In the genomic region with DNA sequence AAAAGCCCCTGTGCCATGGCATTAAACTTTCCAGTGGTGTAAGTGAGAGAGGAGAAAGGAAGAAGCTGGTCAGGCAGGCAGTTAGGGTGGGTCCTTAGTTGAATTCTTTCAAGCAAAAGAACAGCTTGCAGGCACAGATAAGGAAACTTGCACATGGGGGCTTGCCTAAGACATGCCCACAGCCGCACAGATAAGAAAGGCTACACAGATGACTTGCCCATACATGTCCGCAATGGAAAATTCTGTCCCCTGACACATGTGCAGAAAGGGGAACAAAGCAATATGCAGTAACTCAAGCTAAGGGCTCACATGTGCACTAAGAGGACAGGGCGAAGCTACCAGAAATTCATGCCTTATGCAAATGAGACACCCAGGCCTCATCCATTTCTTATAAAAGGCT, we compare ENCODE assay signal across 1 cellular context.
TF ChIP-seq lines count a peak whose summit lies in the region.

No MANE protein-coding gene starts in this region.

TF ChIP-seq in SK-N-SH treated with all-trans-retinoic acid at 6 μM for 48 hours, 23 proteins besides CTCF, POLR2A, EP300 and RAD21 (continued from another document):
- TF ChIP-seq, protein P1, sequence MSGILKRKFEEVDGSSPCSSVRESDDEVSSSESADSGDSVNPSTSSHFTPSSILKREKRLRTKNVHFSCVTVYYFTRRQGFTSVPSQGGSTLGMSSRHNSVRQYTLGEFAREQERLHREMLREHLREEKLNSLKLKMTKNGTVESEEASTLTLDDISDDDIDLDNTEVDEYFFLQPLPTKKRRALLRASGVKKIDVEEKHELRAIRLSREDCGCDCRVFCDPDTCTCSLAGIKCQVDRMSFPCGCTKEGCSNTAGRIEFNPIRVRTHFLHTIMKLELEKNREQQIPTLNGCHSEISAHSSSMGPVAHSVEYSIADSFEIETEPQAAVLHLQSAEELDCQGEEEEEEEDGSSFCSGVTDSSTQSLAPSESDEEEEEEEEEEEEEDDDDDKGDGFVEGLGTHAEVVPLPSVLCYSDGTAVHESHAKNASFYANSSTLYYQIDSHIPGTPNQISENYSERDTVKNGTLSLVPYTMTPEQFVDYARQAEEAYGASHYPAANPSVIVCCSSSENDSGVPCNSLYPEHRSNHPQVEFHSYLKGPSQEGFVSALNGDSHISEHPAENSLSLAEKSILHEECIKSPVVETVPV (CRISPR knock-in tag; IDR thresholded peaks at IDR 0.05): no peak
- no peak for TF ChIP-seq CSDC2 (CRISPR knock-in tag; IDR thresholded peaks at IDR 0.05)
